Comparison of ENCODE assay signal across 17 cellular contexts in genomic region chr17:64447526-64447925, GRCh38.
"Had no signal": no experiment of that assay in that cellular context is flagged by ENCODE, and none has a peak within 500 bp of the region (broad histone marks: within the 10 kb centered on the region; RNA-seq: fewer than 3 reads in every experiment).

No MANE protein-coding gene starts in this region.

- H3K4me1 Mint-ChIP-seq: mesothelial cell of epicardium had no signal

- H3K4me3 Mint-ChIP-seq: activated naive CD8-positive, alpha-beta T cell treated with anti-CD3 and anti-CD28 coated beads, Interleukin-2, amount 50 U/mL, for 24 hours; immature natural killer cell; mesothelial cell of epicardium had no signal

- H3K27me3 Mint-ChIP-seq: activated naive CD8-positive, alpha-beta T cell treated with anti-CD3 and anti-CD28 coated beads, Interleukin-2, amount 50 U/mL, for 24 hours had no signal

- H3K4me1 ChIP-seq: ascending aorta had no signal

- H3K36me3 ChIP-seq: ascending aorta, esophagus squamous epithelium, lower lobe of right lung had no signal

- H3K9me3 Mint-ChIP-seq: activated naive CD8-positive, alpha-beta T cell treated with anti-CD3 and anti-CD28 coated beads, Interleukin-2, amount 50 U/mL, for 24 hours; mesothelial cell of epicardium had no signal

- H3K27ac Mint-ChIP-seq: activated naive CD8-positive, alpha-beta T cell treated with anti-CD3 and anti-CD28 coated beads, Interleukin-2, amount 50 U/mL, for 24 hours; immature natural killer cell; mesothelial cell of epicardium had no signal

- H3K9me3 ChIP-seq: ascending aorta, esophagus squamous epithelium, lower lobe of right lung had no signal

- H3K27me3 ChIP-seq: ascending aorta, esophagus squamous epithelium had no signal

- DNase-seq: activated CD4-positive, alpha-beta T cell treated with anti-CD3 and anti-CD28 coated beads for 4 hours; activated gamma-delta T cell; activated naive CD8-positive, alpha-beta T cell treated with anti-CD3 and anti-CD28 coated beads, Interleukin-2, amount 50 U/mL, for 24 hours; esophagus squamous epithelium; foreskin fibroblast; glutamatergic neuron; immature natural killer cell; left cardiac atrium; lower lobe of right lung; retina; stimulated activated CD4-positive, alpha-beta T cell treated with anti-CD3 and anti-CD28 coated beads, Interleukin-15, amount 100 ng/mL, for 24 hours; stimulated activated CD4-positive, alpha-beta T cell treated with anti-CD3 and anti-CD28 coated beads, Interleukin-4, amount 100 ng/mL, for 4 hours; T1000; trophoblast cell had no signal

- H3K27ac ChIP-seq: ascending aorta, lower lobe of right lung, VCaP had no signal

- ATAC-seq: activated naive CD8-positive, alpha-beta T cell treated with anti-CD3 and anti-CD28 coated beads, Interleukin-2, amount 50 U/mL, for 24 hours; left cardiac atrium; lower lobe of right lung had no signal

- H3K4me3 ChIP-seq: ascending aorta, esophagus squamous epithelium, lower lobe of right lung had no signal

- H3K36me3 Mint-ChIP-seq: immature natural killer cell, mesothelial cell of epicardium had no signal
